24 cellular contexts compared by ENCODE assay signal in the genomic region with DNA sequence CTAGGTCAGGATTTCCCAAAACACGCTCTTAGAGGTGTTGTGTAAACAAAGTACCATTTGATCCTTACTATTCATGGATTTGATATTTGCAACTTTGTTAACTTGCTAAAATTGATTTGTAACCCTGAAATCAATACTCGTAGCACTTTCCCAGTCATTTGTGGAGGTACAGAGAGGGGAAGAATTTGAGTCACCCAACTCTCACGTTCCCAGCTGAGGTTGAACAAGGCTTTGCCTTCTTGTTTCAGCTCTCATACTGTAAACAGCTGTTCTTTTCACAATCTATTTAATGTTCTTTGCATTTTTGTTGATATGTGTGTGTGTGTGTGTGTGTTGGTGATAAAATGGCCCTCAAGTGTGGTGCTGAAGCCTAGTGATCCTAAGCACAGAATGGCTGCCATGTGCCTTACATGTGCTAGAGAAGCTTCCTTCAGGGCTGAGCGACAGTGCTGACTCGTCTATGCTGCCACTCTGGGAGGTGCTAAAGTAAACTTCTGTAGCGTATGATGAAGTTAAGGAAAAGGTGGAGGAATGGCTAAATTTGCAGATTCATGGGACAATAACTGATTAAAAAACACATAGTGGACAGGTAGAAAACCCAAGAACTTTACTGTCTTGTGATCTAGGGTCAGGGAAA.
"Had no signal": no experiment of that assay in that cellular context is flagged by ENCODE, and none has a peak within 500 bp of the region (broad histone marks: within the 10 kb centered on the region; RNA-seq: fewer than 3 reads in every experiment).

No MANE protein-coding gene starts in this region.

- H3K4me3 ChIP-seq: adrenal gland, body of pancreas, esophagus squamous epithelium, left lung, lower lobe of right lung, thoracic aorta had no signal

- H3K27ac ChIP-seq: adrenal gland, body of pancreas, epithelial cell of prostate, esophagus squamous epithelium, left lung, lower lobe of right lung, thoracic aorta had no signal

- H3K4me1 ChIP-seq: adrenal gland, esophagus squamous epithelium, left lung, lower lobe of right lung had no signal

- H3K27me3 Mint-ChIP-seq: activated CD4-positive, alpha-beta memory T cell treated with anti-CD3 and anti-CD28 coated beads, Interleukin-2, amount 10 ng/mL, durations not matched to agents 7 days and 5 days; activated CD4-positive, alpha-beta T cell treated with anti-CD3 and anti-CD28 coated beads, Interleukin-2, amount 10 ng/mL, durations not matched to agents 24 days and 14 days; activated naive CD4-positive, alpha-beta T cell treated with anti-CD3 and anti-CD28 coated beads, Interleukin-2, amount 50 U/mL, for 24 hours; natural killer cell treated with Interleukin-12 subunit alpha and Interleukin-12 subunit beta and Interleukin-15 and Interleukin-18, amount 100 ng/mL, for 72 hours had no signal

- H3K9me3 Mint-ChIP-seq: activated CD4-positive, alpha-beta memory T cell treated with anti-CD3 and anti-CD28 coated beads, Interleukin-2, amount 10 ng/mL, durations not matched to agents 7 days and 5 days; activated CD4-positive, alpha-beta T cell treated with anti-CD3 and anti-CD28 coated beads, Interleukin-2, amount 10 ng/mL, durations not matched to agents 24 days and 14 days; activated naive CD4-positive, alpha-beta T cell treated with anti-CD3 and anti-CD28 coated beads, Interleukin-2, amount 50 U/mL, for 24 hours; natural killer cell treated with Interleukin-12 subunit alpha and Interleukin-12 subunit beta and Interleukin-15 and Interleukin-18, amount 100 ng/mL, for 72 hours had no signal

- H3K36me3 ChIP-seq: adrenal gland, esophagus squamous epithelium, left lung, lower lobe of right lung, thoracic aorta had no signal

- H3K4me1 Mint-ChIP-seq: activated CD4-positive, alpha-beta memory T cell treated with anti-CD3 and anti-CD28 coated beads, Interleukin-2, amount 10 ng/mL, durations not matched to agents 7 days and 5 days; activated CD4-positive, alpha-beta T cell treated with anti-CD3 and anti-CD28 coated beads, Interleukin-2, amount 10 ng/mL, durations not matched to agents 24 days and 14 days; stimulated activated naive B cell treated with anti-CD40 and anti-IgM and Interleukin-4, amounts not matched to agents 10 μg/mL and 1 μg/mL and 100 μg/mL, for 72 hours had no signal

- ATAC-seq: body of pancreas; left lung; lower lobe of right lung; right cardiac atrium; stimulated activated naive B cell treated with anti-CD40 and anti-IgM and Interleukin-4, amounts not matched to agents 10 μg/mL and 1 μg/mL and 100 μg/mL, for 72 hours had no signal

- H3K4me3 Mint-ChIP-seq: activated CD4-positive, alpha-beta memory T cell treated with anti-CD3 and anti-CD28 coated beads, Interleukin-2, amount 10 ng/mL, durations not matched to agents 7 days and 5 days; activated CD4-positive, alpha-beta T cell treated with anti-CD3 and anti-CD28 coated beads, Interleukin-2, amount 10 ng/mL, durations not matched to agents 24 days and 14 days; activated naive CD4-positive, alpha-beta T cell treated with anti-CD3 and anti-CD28 coated beads, Interleukin-2, amount 50 U/mL, for 24 hours; natural killer cell treated with Interleukin-12 subunit alpha and Interleukin-12 subunit beta and Interleukin-15 and Interleukin-18, amount 100 ng/mL, for 72 hours; stimulated activated naive B cell treated with anti-CD40 and anti-IgM and Interleukin-4, amounts not matched to agents 10 μg/mL and 1 μg/mL and 100 μg/mL, for 72 hours had no signal

- H3K27me3 ChIP-seq: adrenal gland, body of pancreas, esophagus squamous epithelium, left lung had no signal

- DNase-seq: activated CD4-positive, alpha-beta memory T cell treated with anti-CD3 and anti-CD28 coated beads, Interleukin-2, amount 10 ng/mL, durations not matched to agents 7 days and 5 days; activated CD4-positive, alpha-beta T cell treated with anti-CD3 and anti-CD28 coated beads, Interleukin-2, amount 10 ng/mL, durations not matched to agents 24 days and 14 days; activated CD4-positive, CD25-positive, alpha-beta regulatory T cell; activated CD8-positive, alpha-beta memory T cell treated with anti-CD3 and anti-CD28 coated beads, Interleukin-2, amount 50 U/mL, for 48 hours; activated gamma-delta T cell treated with Interleukin-2 at 50 U/mL for 16 hours; adrenal gland; aorta; body of pancreas; effector CD8-positive, alpha-beta T cell; esophagus squamous epithelium; foreskin melanocyte; left lung; lower lobe of right lung; mesenchymal stem cell; right cardiac atrium; stimulated activated CD4-positive, alpha-beta T cell treated with anti-CD3 and anti-CD28 coated beads, Interleukin-12 subunit alpha, Interleukin-12 subunit beta, amount 100 ng/mL, for 4 hours; stimulated activated CD4-positive, alpha-beta T cell treated with anti-CD3 and anti-CD28 coated beads, Interleukin-4, amount 100 ng/mL, for 4 hours; stimulated activated CD8-positive, alpha-beta memory T cell treated with anti-CD3 and anti-CD28 coated beads, Interleukin-4, amount 100 ng/mL, for 48 hours; stimulated activated naive B cell treated with anti-CD40 and anti-IgM and Interleukin-4, amounts not matched to agents 10 μg/mL and 1 μg/mL and 100 μg/mL, for 72 hours; trophoblast cell had no signal

- H3K9me3 ChIP-seq: adrenal gland, body of pancreas, esophagus squamous epithelium, left lung, lower lobe of right lung, thoracic aorta had no signal

- H3K27ac Mint-ChIP-seq: activated CD4-positive, alpha-beta memory T cell treated with anti-CD3 and anti-CD28 coated beads, Interleukin-2, amount 10 ng/mL, durations not matched to agents 7 days and 5 days; activated CD4-positive, alpha-beta T cell treated with anti-CD3 and anti-CD28 coated beads, Interleukin-2, amount 10 ng/mL, durations not matched to agents 24 days and 14 days; activated naive CD4-positive, alpha-beta T cell treated with anti-CD3 and anti-CD28 coated beads, Interleukin-2, amount 50 U/mL, for 24 hours; stimulated activated naive B cell treated with anti-CD40 and anti-IgM and Interleukin-4, amounts not matched to agents 10 μg/mL and 1 μg/mL and 100 μg/mL, for 72 hours had no signal

- H3K36me3 Mint-ChIP-seq: natural killer cell treated with Interleukin-12 subunit alpha and Interleukin-12 subunit beta and Interleukin-15 and Interleukin-18, amount 100 ng/mL, for 72 hours; stimulated activated naive B cell treated with anti-CD40 and anti-IgM and Interleukin-4, amounts not matched to agents 10 μg/mL and 1 μg/mL and 100 μg/mL, for 72 hours had no signal
